Comparison of ENCODE assay signal across 18 cellular contexts in the genomic region with DNA sequence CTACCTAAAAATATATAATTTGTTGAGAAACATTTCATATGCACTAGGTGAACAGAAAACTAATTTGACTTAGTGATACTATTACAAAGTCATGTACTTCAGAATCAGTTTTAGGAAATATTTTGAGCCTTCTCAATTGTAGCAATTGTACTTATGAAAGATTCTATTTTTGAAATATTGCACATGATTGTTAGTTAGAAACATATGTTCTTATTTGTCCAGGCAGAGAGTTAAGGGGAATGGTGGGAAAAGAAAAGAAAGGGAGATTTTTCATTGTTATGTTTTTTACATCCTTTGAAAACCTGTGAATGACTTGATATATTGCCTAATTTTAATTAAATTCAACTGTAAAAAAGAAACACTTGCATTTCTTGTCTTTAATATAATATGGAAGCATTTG.
"Had no signal": no experiment of that assay in that cellular context is flagged by ENCODE, and none has a peak within 500 bp of the region (broad histone marks: within the 10 kb centered on the region; RNA-seq: fewer than 3 reads in every experiment).

No MANE protein-coding gene starts in this region.

- H3K36me3 ChIP-seq: SJSA1 had no signal

- H3K9me3 ChIP-seq: SJSA1 had no signal

- H3K27me3 ChIP-seq: SJSA1 had no signal

- H3K4me1 ChIP-seq: SJSA1 had no signal

- H3K27ac ChIP-seq: SJSA1, SK-N-MC had no signal

- H3K4me3 ChIP-seq: SJSA1, SK-N-MC had no signal

- DNase-seq: KBM-7, MV-4-11, NCI-H1048, NCI-H1105, NCI-H1417, NCI-H1436 treated with DMSO at 0.1 percent for 48 hours, NCI-H1694, NCI-H187 treated with DMSO at 0.1 percent for 48 hours, NCI-H2029 treated with DMSO at 0.1 percent for 48 hours, NCI-H2227 treated with DMSO at 0.1 percent for 48 hours, NCI-H524 treated with DMSO at 0.1 percent for 48 hours, NCI-H69, NCI-H774, Right ventricle myocardium superior, RPMI8226, SIG-M5 had no signal
